In genomic region chr5:107257885-107258520, GRCh38 we compare ENCODE assay signal across 16 cellular contexts.
DNase-seq lines count a peak whose midpoint lies in the region; ATAC-seq and TF ChIP-seq lines count a peak whose summit lies in the region.
"Had no signal": no experiment of that assay in that cellular context is flagged by ENCODE, and none has a peak within 500 bp of the region (broad histone marks: within the 10 kb centered on the region; RNA-seq: fewer than 3 reads in every experiment).

No MANE protein-coding gene starts in this region.

- in situ Hi-C loops in GM23248 (cut with MboI) = no loop called here

- H3K27ac ChIP-seq in GM23248 = no peak overlapping the region
- H3K27ac ChIP-seq in upper lobe of left lung = no peak overlapping the region
- H3K27ac ChIP-seq: brain microvascular endothelial cell had no signal

- H3K9me3 ChIP-seq in GM23248 (ENCODE audit: low read depth) (no peaks in the 10 kb centered on the region), upper lobe of left lung (no peaks in the 10 kb centered on the region)

- DNase-seq in amniotic epithelial cell (ENCODE audit: low read depth) (peak; percentile 35), UCSD-AML1 (lab: John Stamatoyannopoulos, UW; ENCODE audit: unreplicated experiment) (no peak), GM23248 (no peak), mucosa of gallbladder (ENCODE audit: low spot score) (no peak), upper lobe of left lung (no peak)
- DNase-seq: activated CD4-positive, CD25-positive, alpha-beta regulatory T cell; activated T-cell treated with anti-CD3 and anti-CD28 coated beads, Interleukin-2, amount 50 U/mL, for 48 hours; AML-193; brain microvascular endothelial cell; NCI-H146; stimulated activated CD4-positive, alpha-beta T cell treated with anti-CD3 and anti-CD28 coated beads, Interleukin-15, amount 100 ng/mL, for 24 hours; stimulated activated CD8-positive, alpha-beta memory T cell treated with anti-CD3 and anti-CD28 coated beads, Interleukin-4, amount 100 ng/mL, for 48 hours had no signal

- TF ChIP-seq EP300 in upper lobe of left lung (IDR thresholded peaks at IDR 0.05) = no peak

- TF ChIP-seq CTCF in upper lobe of left lung (IDR thresholded peaks at IDR 0.05) = no peak

- H2AFZ ChIP-seq in GM23248 = no peak overlapping the region

- no peaks in the 10 kb centered on the region for H3K79me2 ChIP-seq in GM23248 (ENCODE audit: insufficient read depth)

- no peaks in the 10 kb centered on the region for H4K20me1 ChIP-seq in GM23248 (ENCODE audit: insufficient read depth)

- no peak overlapping the region for H3K4me3 ChIP-seq in GM23248
- H3K4me3 ChIP-seq in upper lobe of left lung = no peak overlapping the region

- no peaks in the 10 kb centered on the region for H3K36me3 ChIP-seq in GM23248 (ENCODE audit: low read depth)
- H3K36me3 ChIP-seq in upper lobe of left lung = no peaks in the 10 kb centered on the region
- H3K36me3 ChIP-seq: brain microvascular endothelial cell had no signal

- H3K9ac ChIP-seq in GM23248 = no peak overlapping the region

- H3K4me1 ChIP-seq in GM23248 (ENCODE audit: insufficient read depth) (no peaks in the 10 kb centered on the region), upper lobe of left lung (peaks cover 0 to 2% (median 0%) of the 10 kb centered on the region in 4 donors)

- no peak overlapping the region for H3K4me2 ChIP-seq in GM23248 (ENCODE audit: unreplicated experiment)

- ATAC-seq in GM18502 (IDR thresholded peaks at IDR 0.05; ENCODE audit: poor library complexity, unreplicated experiment) = peak; percentile 76
- ATAC-seq in GM19463 (IDR thresholded peaks at IDR 0.05; ENCODE audit: unreplicated experiment) = peak; percentile 97
- ATAC-seq in HG03175 (IDR thresholded peaks at IDR 0.05; ENCODE audit: unreplicated experiment) = peak; percentile 68
- ATAC-seq in upper lobe of left lung (ENCODE audit: low FRiP score in 2 of 2) = no peak
- ATAC-seq: HepG2 had no signal

- WGBS in GM23248 (ENCODE audit: low coverage in 1 of 2, low lambda C conversion rate in 2 of 2, missing lambda C conversion rate in 2 of 2), 2 experiments = 66 to 68% methylated on average over 2 of the region's 2 CpGs
- whole genome bisulfite sequencing in upper lobe of left lung, 2 donors = 66 to 78% methylated on average over 2 of the region's 2 CpGs

- no peaks in the 10 kb centered on the region for H3K9me2 ChIP-seq in GM23248 (ENCODE audit: insufficient read depth)

- no peaks in the 10 kb centered on the region for H3F3A ChIP-seq in GM23248 (ENCODE audit: insufficient read depth)

- no peak for TF ChIP-seq POLR2A in upper lobe of left lung (IDR thresholded peaks at IDR 0.05)

- no peaks in the 10 kb centered on the region for H3K27me3 ChIP-seq in GM23248 (replicated peaks; ENCODE audit: insufficient read depth)
- H3K27me3 ChIP-seq in upper lobe of left lung = no peaks in the 10 kb centered on the region
- H3K27me3 ChIP-seq: brain microvascular endothelial cell had no signal

Comparison
In these comparisons a context has a peak if more than half of its experiments do, and no peak if none do; other contexts are left out.
1. ATAC-seq: peak in GM18502 (single experiment), GM19463 (single experiment) and HG03175 (single experiment); none in upper lobe of left lung (0 of 2).